12 cellular contexts compared by ENCODE assay signal in genomic region chr17:1640329-1641064, GRCh38. TPM values are rescaled to one million over a fixed set of nuclear protein-coding genes. Genes with fewer than 3 reads are reported as not detected.
DNase-seq lines count a peak whose midpoint lies in the region; TF ChIP-seq lines count a peak whose summit lies in the region.
"Had no signal": no experiment of that assay in that cellular context is flagged by ENCODE, and none has a peak within 500 bp of the region (broad histone marks: within the 10 kb centered on the region; RNA-seq: fewer than 3 reads in every experiment).

No MANE protein-coding gene starts in this region.

- BruUV-seq in mammary epithelial cell (replicated peaks; lab: Mats Ljungman, UMichigan) = no TSS peak

- TF ChIP-seq POLR2A in breast epithelium (IDR thresholded peaks at IDR 0.05) = no peak

- CTCF ChIA-PET in mammary epithelial cell (lab: Charles Lee; ENCODE audit: low non-redundant PET) = no interaction called here

- H3K36me3 ChIP-seq in breast epithelium (no peaks in the 10 kb centered on the region), mammary epithelial cell (ENCODE audit: insufficient read depth, low read length) (no peaks in the 10 kb centered on the region)
- H3K36me3 ChIP-seq: prostate gland had no signal

- dilution Hi-C loops in mammary epithelial cell (cut with HindIII; ENCODE audit: low sequenced_read_pairs) = no loop called here

- in situ Hi-C loops in mammary epithelial cell (cut with MboI; ENCODE audit: low sequenced_read_pairs in 2 of 2) = loop anchor here in 1 of 2 donors (25.0 kb wide), 1 partner anchor 378 kb away; the partner anchor contains the start of gene BHLHA9

- peak in 1 of 2 donors; percentile 56 for DNase-seq in breast epithelium (ENCODE audit: low spot score in 2 of 2)
- no peak for DNase-seq in mammary epithelial cell
- peak in 36 of 42 donors; percentile 33 to 81 (median 56) for DNase-seq in head of caudate nucleus
- peak in 25 of 49 donors; percentile 23 to 78 (median 46) for DNase-seq in substantia nigra (lab: John Stamatoyannopoulos, UW)
- no peak for DNase-seq in AG20443 (ENCODE audit: low spot score)
- DNase-seq in 8988T = no peak
- DNase-seq: DND-41; Karpas-422; NCI-H187 treated with DMSO at 0.1 percent for 48 hours; NK-92 treated with Interleukin-12 subunit alpha and Interleukin-12 subunit beta, amount 100 ng/mL, for 24 hours; WERI-Rb-1 had no signal

- peak overlapping the region; percentile 55 to 70 for H3K27ac ChIP-seq in breast epithelium
- H3K27ac ChIP-seq in mammary epithelial cell (ENCODE audit: insufficient read depth, low read depth, low read length) = no peak overlapping the region
- peak overlapping the region; percentile 8 for H3K27ac ChIP-seq in substantia nigra (ENCODE audit: low read depth, low read length, poor library complexity, severe bottlenecking)
- H3K27ac ChIP-seq: prostate gland, WERI-Rb-1 had no signal

- H4K20me1 ChIP-seq in mammary epithelial cell (ENCODE audit: insufficient read depth, low read length) = no peaks in the 10 kb centered on the region

- H3K4me1 ChIP-seq in breast epithelium = peaks cover 0 to 6% of the 10 kb centered on the region in 2 donors
- H3K4me1 ChIP-seq in mammary epithelial cell (ENCODE audit: insufficient read depth, low read length) = peaks cover 20% of the 10 kb centered on the region

- H3K9ac ChIP-seq in mammary epithelial cell (ENCODE audit: insufficient read depth, low read length) = no peak overlapping the region

- no peak overlapping the region for H3K4me2 ChIP-seq in mammary epithelial cell (ENCODE audit: insufficient read depth, low read depth, low read length)

- H3K79me2 ChIP-seq in mammary epithelial cell (ENCODE audit: insufficient read depth, low read length) = no peaks in the 10 kb centered on the region

- H3K9me3 ChIP-seq in breast epithelium (no peaks in the 10 kb centered on the region), mammary epithelial cell (replicated peaks; ENCODE audit: insufficient read depth, low read length) (no peaks in the 10 kb centered on the region)
- H3K9me3 ChIP-seq: prostate gland had no signal

- no peak overlapping the region for H3K4me3 ChIP-seq in breast epithelium
- no peak overlapping the region for H3K4me3 ChIP-seq in mammary epithelial cell (replicated peaks in 1 of 3; ENCODE audit: insufficient read depth in 1 of 3, low read depth in 2 of 3, low read length in 3 of 3)
- H3K4me3 ChIP-seq: prostate gland had no signal

- no peak for TF ChIP-seq CTCF in breast epithelium (IDR thresholded peaks at IDR 0.05)
- TF ChIP-seq CTCF in mammary epithelial cell (conservative IDR thresholded peaks at IDR 0.05 in 1 of 2, IDR thresholded peaks at IDR 0.05 in 1 of 2; ENCODE audit: extremely low read depth in 1 of 2, insufficient read depth in 1 of 2, low read depth in 1 of 2, low read length in 2 of 2) = no peak

- intact Hi-C loops in breast epithelium (cut with DNase I; ENCODE audit: low total_unique reads) (loop anchor here (10.0 kb wide), 1 partner anchor 376 kb away; no protein-coding TSS in a partner anchor), mammary epithelial cell (cut with micrococcal nuclease) (loop anchor here (10.0 kb wide), 1 partner anchor 186 kb away; the partner anchor contains the start of gene CRK), head of caudate nucleus (cut with DNase I) (no loop called here)

- 55% methylated on average over 14 of the region's 23 CpGs for WGBS in mammary epithelial cell (ENCODE audit: low coverage, missing lambda C conversion rate)

- no peak overlapping the region for H2AFZ ChIP-seq in mammary epithelial cell (ENCODE audit: low read depth, low read length)

- H3K27me3 ChIP-seq in breast epithelium = no peaks in the 10 kb centered on the region
- no peaks in the 10 kb centered on the region for H3K27me3 ChIP-seq in mammary epithelial cell (ENCODE audit: insufficient read depth, low read length)

RNA-seq across cellular contexts. Expression of gene SCARF1, which starts 5.0 kb away (rescaled TPM):
- total RNA-seq in breast epithelium (10 to 100 TPM in 1 of 3 donors, 1 to 10 TPM in 2; 4.2 to 11.5 (median 6.6) TPM), mammary epithelial cell (under 1 TPM; 0.28 to 0.83 TPM)
- 0.07 TPM for polyA plus RNA-seq in mammary epithelial cell
- polyA minus RNA-seq in mammary epithelial cell = 0.41 TPM

RNA-seq across cellular contexts. Expression of gene RILP, which starts 9.2 kb away (rescaled TPM):
- total RNA-seq in breast epithelium = 10 to 100 TPM; 15.4 to 42.7 (median 31.1) TPM
- total RNA-seq in mammary epithelial cell = 1 to 10 TPM; 5.1 to 7.8 TPM
- 3.1 TPM for polyA plus RNA-seq in mammary epithelial cell
- not detected for polyA minus RNA-seq in mammary epithelial cell

RNA-seq across cellular contexts. Expression of gene SLC43A2, which starts 11.9 kb away (rescaled TPM):
- total RNA-seq in breast epithelium (10 to 100 TPM; 13.8 to 18.9 (median 14.9) TPM), mammary epithelial cell (10 to 100 TPM; 11.5 to 34.3 TPM)
- polyA plus RNA-seq in mammary epithelial cell = 13.0 TPM
- polyA minus RNA-seq in mammary epithelial cell = 12.4 TPM

RNA-seq across cellular contexts. Expression of gene PRPF8, which starts 44.2 kb away (rescaled TPM):
- total RNA-seq in breast epithelium (100 to 1,000 TPM; 173 to 183 (median 176) TPM), mammary epithelial cell (100 to 1,000 TPM; 114 to 243 TPM)
- polyA plus RNA-seq in mammary epithelial cell = 132 TPM
- 482 TPM for polyA minus RNA-seq in mammary epithelial cell

Comparison
In these comparisons a context has a peak if more than half of its experiments do, and no peak if none do; other contexts are left out.
1. DNase-seq: peak in head of caudate nucleus (36 of 42) and substantia nigra (25 of 49); none in mammary epithelial cell (single experiment), AG20443 (single experiment) and 8988T (single experiment).